Comparison of ENCODE assay signal across 27 cellular contexts in the genomic region with DNA sequence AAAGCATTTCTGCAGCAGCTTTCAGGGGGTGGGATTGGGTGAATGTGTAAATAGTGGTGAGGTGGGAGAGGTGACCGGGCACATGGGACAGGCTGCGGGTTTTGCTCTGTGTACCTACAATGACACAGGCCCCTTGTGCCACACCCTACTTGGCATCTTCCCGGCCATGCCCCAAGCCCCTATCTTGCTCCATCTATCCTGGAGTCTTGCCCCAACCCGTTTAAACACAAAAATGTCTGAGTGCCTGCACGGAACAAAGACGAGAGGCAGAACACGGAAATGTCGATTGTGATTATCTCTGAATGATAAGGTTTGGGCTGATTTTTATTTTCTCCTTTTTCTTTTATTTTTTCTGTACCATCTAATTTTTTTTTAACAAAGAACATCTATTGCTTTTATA. TPM values are rescaled to one million over a fixed set of nuclear protein-coding genes. Genes with fewer than 3 reads are reported as not detected.
"Had no signal": no experiment of that assay in that cellular context is flagged by ENCODE, and none has a peak within 500 bp of the region (broad histone marks: within the 10 kb centered on the region; RNA-seq: fewer than 3 reads in every experiment).

No MANE protein-coding gene starts in this region.

- H3K4me1 ChIP-seq: left lung, stomach, thyroid gland, upper lobe of left lung had no signal

- H3K9me3 ChIP-seq: left lung, thyroid gland had no signal

- H3K36me3 ChIP-seq: heart left ventricle, left lung, stomach, thyroid gland, upper lobe of left lung had no signal

- H3K27ac ChIP-seq: heart left ventricle, left lung, stomach, thyroid gland, upper lobe of left lung had no signal

- H3K4me2 ChIP-seq: smooth muscle cell had no signal

- ATAC-seq: activated CD4-positive, CD25-positive, alpha-beta regulatory T cell treated with anti-CD3 and anti-CD28 coated beads, Interleukin-2, amount 50 U/mL, for 24 hours had no signal

- H3K4me3 ChIP-seq: heart left ventricle, left lung, lung, smooth muscle cell, stomach, thyroid gland, upper lobe of left lung had no signal

- H3K27me3 ChIP-seq: thyroid gland, upper lobe of left lung had no signal

- DNase-seq: activated CD4-positive, alpha-beta memory T cell treated with anti-CD3 and anti-CD28 coated beads, Interleukin-2, amount 10 ng/mL, durations not matched to agents 7 days and 5 days; activated CD4-positive, alpha-beta T cell treated with anti-CD3 and anti-CD28 coated beads, Interleukin-2, amount 10 ng/mL, durations not matched to agents 7 days and 5 days; activated CD8-positive, alpha-beta memory T cell treated with anti-CD3 and anti-CD28 coated beads, Interleukin-2, amount 50 U/mL, for 48 hours; activated gamma-delta T cell; activated naive CD4-positive, alpha-beta T cell treated with anti-CD3 and anti-CD28 coated beads, Interleukin-2, amount 10 ng/mL, durations not matched to agents 7 days and 5 days; activated naive CD8-positive, alpha-beta T cell treated with anti-CD3 and anti-CD28 coated beads, Interleukin-2, amount 10 ng/mL, durations not matched to agents 7 days and 5 days; activated T-cell treated with anti-CD3 and anti-CD28 coated beads, Interleukin-2, amount 50 U/mL, for 24 hours; amniotic stem cell; effector memory CD4-positive, alpha-beta T cell; left lung; retina; stimulated activated CD4-positive, alpha-beta T cell treated with anti-CD3 and anti-CD28 coated beads, Interleukin-15, amount 100 ng/mL, for 24 hours; stimulated activated CD4-positive, alpha-beta T cell treated with anti-CD3 and anti-CD28 coated beads, Interleukin-2, amount 100 ng/mL, for 24 hours; stimulated activated naive B cell treated with anti-CD40 and anti-IgM and Interleukin-4, amounts not matched to agents 10 μg/mL and 1 μg/mL and 100 μg/mL, for 72 hours; stomach; thyroid gland; upper lobe of left lung had no signal

RNA-seq across cellular contexts. Expression of a gene that starts 46.0 kb away (rescaled TPM):
- total RNA-seq: activated CD4-positive, alpha-beta memory T cell treated with anti-CD3 and anti-CD28 coated beads, Interleukin-2, amount 10 ng/mL, durations not matched to agents 7 days and 5 days; activated CD4-positive, alpha-beta T cell treated with anti-CD3 and anti-CD28 coated beads, Interleukin-2, amount 10 ng/mL, durations not matched to agents 7 days and 5 days; activated naive CD8-positive, alpha-beta T cell treated with anti-CD3 and anti-CD28 coated beads, Interleukin-2, amount 10 ng/mL, durations not matched to agents 7 days and 5 days; dermis microvascular lymphatic vessel endothelial cell; fibroblast of lung; fibroblast of villous mesenchyme; osteoblast; progenitor cell of endocrine pancreas; T-helper 1 cell treated with Interleukin-12 subunit alpha and Interleukin-12 subunit beta and Interleukin-4 antibody, amounts not matched to agents 30 ng/mL and 1 ng/mL, for 36 hours had no signal
- polyA plus RNA-seq: fibroblast of lung had no signal
